Comparison of ENCODE assay signal across 16 cellular contexts in the genomic region with DNA sequence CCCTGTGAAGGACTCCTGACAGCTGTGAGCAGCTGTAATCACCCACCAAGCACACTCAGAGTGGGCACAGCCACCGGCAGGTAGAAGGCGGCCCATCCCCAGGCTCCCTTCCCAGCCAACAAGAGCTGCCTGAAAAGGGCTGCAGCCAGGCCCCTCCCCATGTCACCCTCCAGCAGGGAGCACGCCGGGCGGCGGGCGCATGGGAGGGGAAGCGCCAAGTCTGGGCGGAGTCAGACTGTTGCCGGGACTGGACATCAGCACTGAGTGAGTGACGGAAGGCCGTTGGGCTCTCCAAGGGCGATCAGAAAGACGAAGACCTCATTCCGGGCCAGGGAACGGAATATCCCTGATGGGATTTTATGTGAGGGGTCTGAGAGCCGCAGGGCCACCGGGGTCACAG.
DNase-seq lines count a peak whose midpoint lies in the region; ATAC-seq and TF ChIP-seq lines count a peak whose summit lies in the region.
"Had no signal": no experiment of that assay in that cellular context is flagged by ENCODE, and none has a peak within 500 bp of the region (broad histone marks: within the 10 kb centered on the region; RNA-seq: fewer than 3 reads in every experiment).

No MANE protein-coding gene starts in this region.

- no peaks in the 10 kb centered on the region for H3K9me3 ChIP-seq in heart left ventricle
- H3K9me3 ChIP-seq: HAP-1 had no signal

- WGBS in heart left ventricle, 4 donors: 10 to 20% (median 17%) methylated on average over 10 to 18 of the region's 18 CpGs

- H3K27ac ChIP-seq in heart left ventricle: no peak overlapping the region

- intact Hi-C loops in Right ventricle myocardium inferior (cut with DNase I) (no loop called here), cardiac septum (cut with DNase I) (no loop called here), heart left ventricle (cut with DNase I) (no loop called here)

- peak; percentile 80 for DNase-seq in Right ventricle myocardium inferior (ENCODE audit: missing footprints)
- no peak for DNase-seq in cardiac septum (ENCODE audit: low spot score)
- peak; percentile 36 to 77 (median 66) for DNase-seq in heart left ventricle
- peak; percentile 73 for DNase-seq in medulla oblongata (ENCODE audit: extremely low spot score)
- no peak for DNase-seq in NCI-H2171 treated with DMSO at 0.1 percent for 48 hours (lab: John Stamatoyannopoulos, UW)
- no peak for DNase-seq in central memory CD4-positive, alpha-beta T cell
- DNase-seq in activated CD8-positive, alpha-beta memory T cell treated with anti-CD3 and anti-CD28 coated beads, Interleukin-2, amount 50 U/mL, for 4 hours: no peak
- DNase-seq in AG20443 (ENCODE audit: low spot score): no peak
- DNase-seq: activated CD4-positive, alpha-beta T cell treated with anti-CD3 and anti-CD28 coated beads for 36 hours; activated naive CD8-positive, alpha-beta T cell treated with anti-CD3 and anti-CD28 coated beads, Interleukin-2, amount 10 ng/mL, durations not matched to agents 7 days and 5 days; kidney glomerular epithelial cell; NCI-H146; NCI-H345; stimulated activated naive B cell treated with anti-CD40 and anti-IgM and Interleukin-4, amounts not matched to agents 10 μg/mL and 1 μg/mL and 100 μg/mL, for 72 hours had no signal

- H3K4me3 ChIP-seq in heart left ventricle: no peak overlapping the region
- H3K4me3 ChIP-seq: HAP-1 had no signal

- H3K4me1 ChIP-seq in heart left ventricle: peaks cover 0 to 12% (median 0%) of the 10 kb centered on the region in 12 donors
- H3K4me1 ChIP-seq: HAP-1 had no signal

- no peaks in the 10 kb centered on the region for H3K36me3 ChIP-seq in heart left ventricle
- H3K36me3 ChIP-seq: HAP-1 had no signal

- no peak for TF ChIP-seq CTCF in heart left ventricle (IDR thresholded peaks at IDR 0.05)

- TF ChIP-seq POLR2A in heart left ventricle (IDR thresholded peaks at IDR 0.05): no peak

- peaks cover 0 to 4% (median 0%) of the 10 kb centered on the region in 9 donors for H3K27me3 ChIP-seq in heart left ventricle

- ATAC-seq in Right ventricle myocardium inferior (peak; percentile 78), heart left ventricle (peak; percentile 70 to 91 (median 86))
- ATAC-seq: activated CD4-positive, alpha-beta T cell treated with anti-CD3 and anti-CD28 coated beads for 36 hours; activated T-helper 17 cell treated with anti-CD3 and anti-CD28 coated beads, Interleukin-2, amount 50 U/mL, for 72 hours; stimulated activated naive B cell treated with anti-CD40 and anti-IgM and Interleukin-4, amounts not matched to agents 10 μg/mL and 1 μg/mL and 100 μg/mL, for 72 hours had no signal

Comparison
In these comparisons a context has a peak if more than half of its experiments do, and no peak if none do; other contexts are left out.
1. DNase-seq: peak in Right ventricle myocardium inferior (single experiment), heart left ventricle (5 of 5) and medulla oblongata (single experiment); none in cardiac septum (single experiment), NCI-H2171 treated with DMSO at 0.1 percent for 48 hours (single experiment), central memory CD4-positive, alpha-beta T cell (single experiment), activated CD8-positive, alpha-beta memory T cell treated with anti-CD3 and anti-CD28 coated beads, Interleukin-2, amount 50 U/mL, for 4 hours (single experiment) and AG20443 (single experiment).